In genomic region chr6:537114-537513, GRCh38 we compare ENCODE assay signal across 13 cellular contexts.
A peak's percentile ranks its signal among the peaks of the same experiment; 100 is the strongest.
DNase-seq lines count a peak whose midpoint lies in the region; FAIRE-seq and TF ChIP-seq lines count a peak whose summit lies in the region.
"Had no signal": no experiment of that assay in that cellular context is flagged by ENCODE, and none has a peak within 500 bp of the region (broad histone marks: within the 10 kb centered on the region; RNA-seq: fewer than 3 reads in every experiment).

No MANE protein-coding gene starts in this region.

- H3K27ac ChIP-seq in H1 (ENCODE audit: low read depth, low read length) = no peak overlapping the region

- H4K5ac ChIP-seq in H1 (ENCODE audit: insufficient read length, low read depth, low read length) = no peak overlapping the region

- H4K91ac ChIP-seq in H1 (replicated peaks; ENCODE audit: insufficient read length, low read length) = no peak overlapping the region

- 91% methylated on average over 33 of the region's 56 CpGs; no CpG with 5 or more reads in 1 of the 2 experiments for WGBS in H1 (ENCODE audit: extremely low coverage in 1 of 2, insufficient coverage in 1 of 2, insufficient read length in 1 of 2, insufficient replicate concordance in 2 of 2, low coverage in 1 of 2, low lambda C conversion rate in 2 of 2, missing lambda C conversion rate in 1 of 2), 2 experiments

- H3K14ac ChIP-seq in H1 (ENCODE audit: insufficient read length) = no peak overlapping the region

- H3K79me1 ChIP-seq in H1 (ENCODE audit: low read depth, low read length) = no peaks in the 10 kb centered on the region

- peak overlapping the region; percentile 71; the same call in 1 of the 2 replicates for H4K8ac ChIP-seq in H1 (ENCODE audit: extremely low read depth, insufficient read depth, low read length)

- H4K20me1 ChIP-seq in H1 (replicated peaks in 1 of 2; ENCODE audit: control insufficient read depth in 1 of 2, insufficient read depth in 2 of 2, low read length in 2 of 2) = no peaks in the 10 kb centered on the region

- no peak overlapping the region for H2AFZ ChIP-seq in H1 (ENCODE audit: low read length)

- H3K4ac ChIP-seq in H1 (replicated peaks; ENCODE audit: insufficient read length, low read depth, low read length) = no peak overlapping the region

- H2BK120ac ChIP-seq in H1 (replicated peaks; ENCODE audit: low read depth, low read length) = no peak overlapping the region

- no peak overlapping the region for H3K4me3 ChIP-seq in GM12864 (ENCODE audit: low read depth, low read length)
- no peak overlapping the region for H3K4me3 ChIP-seq in H1 (ENCODE audit: extremely low read depth in 1 of 4, insufficient read depth in 2 of 4, low read depth in 3 of 4, low read length in 4 of 4)
- H3K4me3 ChIP-seq: K562 had no signal

- no peaks in the 10 kb centered on the region for H3K27me3 ChIP-seq in H1 (replicated peaks in 1 of 4; ENCODE audit: control insufficient read depth in 3 of 4, extremely low read depth in 1 of 4, insufficient read depth in 3 of 4, low read length in 3 of 4)

- H2BK5ac ChIP-seq in H1 (ENCODE audit: low read depth, low read length) = no peak overlapping the region

- peaks cover 0 to 3% of the 10 kb centered on the region in 2 experiments; a peak in 1 of 4 replicates for H3K9me3 ChIP-seq in H1 (ENCODE audit: insufficient read depth in 2 of 2, low read depth in 1 of 2, low read length in 1 of 2)

- H3K4me1 ChIP-seq in H1 (replicated peaks in 1 of 4; ENCODE audit: control insufficient read depth in 3 of 4, insufficient read depth in 4 of 4, low read length in 3 of 4) = no peaks in the 10 kb centered on the region

- H3K18ac ChIP-seq in H1 (ENCODE audit: extremely low read depth, low read length) = no peak overlapping the region

- no peak for TF ChIP-seq RAD21 in H1 (IDR thresholded peaks at IDR 0.05 in 1 of 2, conservative IDR thresholded peaks at IDR 0.05 in 1 of 2; ENCODE audit: low read depth in 2 of 2, low read length in 2 of 2)

- H3K9ac ChIP-seq in H1 (replicated peaks in 1 of 4; ENCODE audit: extremely low read depth in 1 of 4, low read depth in 3 of 4, low read length in 3 of 4) = no peak overlapping the region

- H3K79me2 ChIP-seq in H1 (ENCODE audit: control insufficient read depth in 1 of 2, insufficient read depth in 2 of 2, low read length in 2 of 2) = no peaks in the 10 kb centered on the region

- TF ChIP-seq POLR2A in GM12891 (IDR thresholded peaks at IDR 0.05; ENCODE audit: low read depth, low read length) = no peak
- TF ChIP-seq POLR2A in H1 (IDR thresholded peaks at IDR 0.05; ENCODE audit: control extremely low read depth in 1 of 2, low read depth in 2 of 2, low read length in 2 of 2) = no peak

- no peak for TF ChIP-seq CTCF in GM12864 (IDR thresholded peaks at IDR 0.05; ENCODE audit: low read depth, low read length, missing control alignments)
- no peak for TF ChIP-seq CTCF in H1 (IDR thresholded peaks at IDR 0.05; ENCODE audit: control extremely low read depth in 1 of 3, insufficient read depth in 1 of 3, low read depth in 1 of 3, low read length in 3 of 3)

- no peak overlapping the region for H2BK15ac ChIP-seq in H1 (ENCODE audit: low read length)

- FAIRE-seq in GM12891 (lab: Jason Lieb, UNC) (peak; percentile 55), H1 (lab: Jason Lieb, UNC) (no peak), urothelium cell line (lab: Jason Lieb, UNC) (peak; percentile 50)
- FAIRE-seq: D721Med, H54 had no signal

- DNase-seq in GM12864 (ENCODE audit: low read depth) (peak; percentile 7), GM12891 (ENCODE audit: insufficient read length, low spot score) (no peak), H1 (ENCODE audit: low read depth in 1 of 2, low spot score in 2 of 2) (no peak), urothelium cell line (ENCODE audit: low spot score) (no peak), NCI-H748 (lab: John Stamatoyannopoulos, UW; ENCODE audit: unreplicated experiment) (no peak)
- DNase-seq in effector CD8-positive, alpha-beta T cell (lab: John Stamatoyannopoulos, UW) = no peak
- DNase-seq: CD8-positive, alpha-beta T cell; COR-L47; DMS153; GF-D8 had no signal

- no peak overlapping the region for H2AK5ac ChIP-seq in H1 (ENCODE audit: low read depth, low read length)

- no peak for TF ChIP-seq EP300 in H1 (IDR thresholded peaks at IDR 0.05; ENCODE audit: borderline replicate concordance in 1 of 2, low read depth in 2 of 2, low read length in 2 of 2)

- no peak overlapping the region for H3K56ac ChIP-seq in H1 (replicated peaks; ENCODE audit: insufficient read length, low read depth, low read length)

- CTCF ChIA-PET in H1 (lab: Charles Lee; ENCODE audit: partially characterized antibody) = interaction anchor here (1.1 kb wide), 1 partner anchor 15 kb away, joined by 3 read pairs; no protein-coding TSS in a partner anchor

- H3K36me3 ChIP-seq in H1 (ENCODE audit: control insufficient read depth in 2 of 4, insufficient read depth in 4 of 4, low read length in 3 of 4) = peaks cover 0 to 12% (median 4%) of the 10 kb centered on the region in 4 experiments; a peak in 5 of 8 replicates

- POLR2A ChIA-PET in H1 (lab: Charles Lee; ENCODE audit: partially characterized antibody) = no interaction called here

- H2BK20ac ChIP-seq in H1 (ENCODE audit: low read length) = no peak overlapping the region

- no peak overlapping the region for H3K23ac ChIP-seq in H1 (ENCODE audit: insufficient read length)

- H2BK12ac ChIP-seq in H1 (ENCODE audit: low read depth, low read length) = no peak overlapping the region

- H3K23me2 ChIP-seq in H1 (ENCODE audit: low read depth, low read length) = no peaks in the 10 kb centered on the region

- H3K4me2 ChIP-seq in H1 (ENCODE audit: insufficient read depth in 1 of 2, low read depth in 2 of 2, low read length in 2 of 2) = no peak overlapping the region

TF ChIP-seq in GM12891, 5 proteins besides CTCF, POLR2A, EP300 and RAD21:
- TF ChIP-seq SPI1 (IDR thresholded peaks at IDR 0.05; ENCODE audit: low read depth, low read length) (no peak), POU2F2 (IDR thresholded peaks at IDR 0.05; ENCODE audit: low read depth, low read length) (no peak), PAX5 (IDR thresholded peaks at IDR 0.05; ENCODE audit: insufficient read depth, low read length, severe bottlenecking) (no peak), TAF1 (IDR thresholded peaks at IDR 0.05; ENCODE audit: low read depth, low read length) (no peak), POLR2AphosphoS5 (IDR thresholded peaks at IDR 0.05; ENCODE audit: low read depth, low read length) (no peak)
TF ChIP-seq in GM12891: peak in this region for 0.

TF ChIP-seq in H1, 55 proteins besides CTCF, POLR2A, EP300 and RAD21:
- TF ChIP-seq YY1 (IDR thresholded peaks at IDR 0.05; ENCODE audit: low read depth, low read length) (no peak), ASH2L (IDR thresholded peaks at IDR 0.05; ENCODE audit: low read length) (peak; percentile 81), KDM1A (IDR thresholded peaks at IDR 0.05; ENCODE audit: borderline replicate concordance, low read length) (no peak), E2F6 (IDR thresholded peaks at IDR 0.05) (no peak), HDAC2 (IDR thresholded peaks at IDR 0.05; ENCODE audit: borderline replicate concordance in 1 of 2, low read depth in 2 of 2, low read length in 2 of 2) (no peak), CBX8 (IDR thresholded peaks at IDR 0.05; ENCODE audit: borderline replicate concordance, low read depth, low read length) (no peak)
TF ChIP-seq in H1: peak in this region for 1.
